ENCODE assay signal across 22 cellular contexts in the genomic region with DNA sequence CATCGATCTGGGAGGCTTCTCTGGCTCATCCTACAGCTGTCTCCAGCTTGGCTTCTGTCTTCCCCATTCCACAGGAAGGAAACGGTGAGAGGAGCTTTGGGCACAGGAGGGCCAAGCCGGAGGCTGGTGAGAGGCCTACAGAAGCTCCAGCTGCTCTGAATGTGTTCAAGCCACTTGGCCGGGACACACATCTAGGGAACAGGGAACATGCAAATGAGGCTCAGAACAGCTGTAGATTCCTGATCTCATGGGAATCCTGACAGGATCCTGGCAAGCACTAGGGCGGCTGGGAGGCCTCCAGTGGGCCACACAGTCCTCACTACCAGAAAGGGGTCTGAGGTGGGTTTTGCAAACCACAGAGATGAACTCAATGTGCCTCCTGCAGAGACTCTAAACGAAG. TPM values are rescaled to one million over a fixed set of nuclear protein-coding genes. Genes with fewer than 3 reads are reported as not detected.
DNase-seq lines count a peak whose midpoint lies in the region; ATAC-seq and TF ChIP-seq lines count a peak whose summit lies in the region.
"Had no signal": no experiment of that assay in that cellular context is flagged by ENCODE, and none has a peak within 500 bp of the region (broad histone marks: within the 10 kb centered on the region; RNA-seq: fewer than 3 reads in every experiment).

No MANE protein-coding gene starts in this region.

- no peaks in the 10 kb centered on the region for H3K27me3 ChIP-seq in BLaER1 treated with 17β-estradiol and CSF1 and Interleukin-3, amounts not matched to agents 10 nM and 100 nM
- no peaks in the 10 kb centered on the region for H3K27me3 ChIP-seq in neural progenitor cell
- no peaks in the 10 kb centered on the region for H3K27me3 ChIP-seq in ascending aorta
- no peaks in the 10 kb centered on the region for H3K27me3 ChIP-seq in H7 (ENCODE audit: control insufficient read depth, insufficient read depth, low read length)
- H3K27me3 ChIP-seq: Peyer's patch had no signal

- no peak overlapping the region for H3K27ac ChIP-seq in BLaER1 treated with 17β-estradiol and CSF1 and Interleukin-3, amounts not matched to agents 10 nM and 100 nM
- H3K27ac ChIP-seq in neural progenitor cell (no peak overlapping the region), ascending aorta (no peak overlapping the region)
- H3K27ac ChIP-seq: Peyer's patch had no signal

- H3K27me3 Mint-ChIP-seq in glutamatergic neuron (ENCODE audit: unreplicated experiment) (peaks cover 4% of the 10 kb centered on the region), neural progenitor cell (ENCODE audit: insufficient read depth, low read depth) (peaks cover 4% of the 10 kb centered on the region)

- intact Hi-C loops in ascending aorta (cut with DNase I) = no loop called here

- H4K20me1 ChIP-seq in BLaER1 treated with 17β-estradiol and CSF1 and Interleukin-3, amounts not matched to agents 10 nM and 100 nM = peaks cover 0 to 2% (median 0%) of the 10 kb centered on the region in 11 experiments; a peak in 2 of 22 replicates
- peaks cover 6% of the 10 kb centered on the region for H4K20me1 ChIP-seq in neural progenitor cell (ENCODE audit: low read depth)

- no peak overlapping the region for H3K9ac ChIP-seq in BLaER1 treated with 17β-estradiol and CSF1 and Interleukin-3, amounts not matched to agents 10 nM and 100 nM
- H3K9ac ChIP-seq in neural progenitor cell = no peak overlapping the region
- H3K9ac ChIP-seq: SK-N-SH had no signal

- H3K4me3 Mint-ChIP-seq in glutamatergic neuron (ENCODE audit: unreplicated experiment) (peak overlapping the region; percentile 38), neural progenitor cell (no peak overlapping the region)
- H3K4me3 Mint-ChIP-seq: CD8-positive, alpha-beta T cell had no signal

- peak overlapping the region in 9 of 11 experiments; percentile 24 to 47 (median 42); a peak in 16 of 22 replicates for H3K4me2 ChIP-seq in BLaER1 treated with 17β-estradiol and CSF1 and Interleukin-3, amounts not matched to agents 10 nM and 100 nM
- H3K4me2 ChIP-seq in neural progenitor cell = no peak overlapping the region
- H3K4me2 ChIP-seq: SK-N-SH had no signal

- H3K36me3 Mint-ChIP-seq in glutamatergic neuron (ENCODE audit: unreplicated experiment) (peaks cover 4% of the 10 kb centered on the region), neural progenitor cell (peaks cover 23% of the 10 kb centered on the region)
- H3K36me3 Mint-ChIP-seq: CD8-positive, alpha-beta T cell had no signal

- peaks cover 5 to 36% (median 29%) of the 10 kb centered on the region in 10 experiments; a peak in 19 of 20 replicates for H3K4me1 ChIP-seq in BLaER1 treated with 17β-estradiol and CSF1 and Interleukin-3, amounts not matched to agents 10 nM and 100 nM
- H3K4me1 ChIP-seq in neural progenitor cell = peaks cover 4% of the 10 kb centered on the region
- no peaks in the 10 kb centered on the region for H3K4me1 ChIP-seq in ascending aorta
- H3K4me1 ChIP-seq: Peyer's patch had no signal

- no peaks in the 10 kb centered on the region for H3K9me3 ChIP-seq in BLaER1 treated with 17β-estradiol and CSF1 and Interleukin-3, amounts not matched to agents 10 nM and 100 nM (replicated peaks in 1 of 11)
- H3K9me3 ChIP-seq in neural progenitor cell (ENCODE audit: low read depth) (no peaks in the 10 kb centered on the region), ascending aorta (no peaks in the 10 kb centered on the region)
- H3K9me3 ChIP-seq: Peyer's patch, SK-N-SH had no signal

- H3K4me1 Mint-ChIP-seq in glutamatergic neuron (ENCODE audit: low read depth, unreplicated experiment) (peaks cover 23% of the 10 kb centered on the region), neural progenitor cell (peaks cover 23% of the 10 kb centered on the region)

- no peak overlapping the region for H2AFZ ChIP-seq in neural progenitor cell (replicated peaks)

- no peaks in the 10 kb centered on the region for H3K79me2 ChIP-seq in neural progenitor cell (ENCODE audit: low read depth)

- H3K27ac Mint-ChIP-seq in glutamatergic neuron (ENCODE audit: unreplicated experiment) = no peak overlapping the region
- H3K27ac Mint-ChIP-seq in neural progenitor cell = peak overlapping the region; percentile 78
- H3K27ac Mint-ChIP-seq: CD8-positive, alpha-beta T cell had no signal

- H3K9me3 Mint-ChIP-seq in glutamatergic neuron (ENCODE audit: unreplicated experiment) (peaks cover 3% of the 10 kb centered on the region), neural progenitor cell (no peaks in the 10 kb centered on the region)
- H3K9me3 Mint-ChIP-seq: CD8-positive, alpha-beta T cell had no signal

- no peak overlapping the region for H3K4me3 ChIP-seq in BLaER1 treated with 17β-estradiol and CSF1 and Interleukin-3, amounts not matched to agents 10 nM and 100 nM
- H3K4me3 ChIP-seq in neural progenitor cell (no peak overlapping the region), ascending aorta (no peak overlapping the region), H7 (ENCODE audit: insufficient read depth, low read depth, low read length) (no peak overlapping the region)
- H3K4me3 ChIP-seq: Peyer's patch had no signal

- ATAC-seq in GM21576 (IDR thresholded peaks at IDR 0.05; ENCODE audit: unreplicated experiment) = no peak
- ATAC-seq: CD8-positive, alpha-beta T cell had no signal

- no peak for TF ChIP-seq CTCF in glutamatergic neuron (IDR thresholded peaks at IDR 0.05; ENCODE audit: partially characterized antibody, unreplicated experiment)
- TF ChIP-seq CTCF in neural progenitor cell (IDR thresholded peaks at IDR 0.05) = no peak
- TF ChIP-seq CTCF in ascending aorta (IDR thresholded peaks at IDR 0.05) = no peak

- DNase-seq in NCI-H1694 treated with DMSO at 0.1 percent for 48 hours (lab: John Stamatoyannopoulos, UW) = peak; percentile 23
- no peak for DNase-seq in glutamatergic neuron
- no peak for DNase-seq in neural progenitor cell (ENCODE audit: low spot score)
- no peak for DNase-seq in ascending aorta (ENCODE audit: low spot score in 2 of 2)
- DNase-seq in H7 = no peak
- DNase-seq: ACHN; C1 segment of cervical spinal cord; CD8-positive, alpha-beta T cell; GOT3; KG1; NCI-H1092 treated with DMSO at 0.1 percent for 48 hours; NCI-H1436 treated with DMSO at 0.1 percent for 48 hours; NCI-H2029 treated with DMSO at 0.1 percent for 48 hours; NCI-H446; NCI-H69; NK-92 treated with Interleukin-12 subunit alpha and Interleukin-12 subunit beta, amount 100 ng/mL, for 24 hours; Peyer's patch; SHP77; SK-N-SH had no signal

- no peaks in the 10 kb centered on the region for H3K36me3 ChIP-seq in BLaER1 treated with 17β-estradiol and CSF1 and Interleukin-3, amounts not matched to agents 10 nM and 100 nM
- H3K36me3 ChIP-seq in neural progenitor cell (no peaks in the 10 kb centered on the region), ascending aorta (no peaks in the 10 kb centered on the region), H7 (replicated peaks; ENCODE audit: control insufficient read depth, insufficient read depth, low read length) (no peaks in the 10 kb centered on the region)
- H3K36me3 ChIP-seq: Peyer's patch had no signal

- H3F3A ChIP-seq in neural progenitor cell (ENCODE audit: low read depth) = no peaks in the 10 kb centered on the region

RNA-seq across cellular contexts. Expression of a gene that starts 13.7 kb away (rescaled TPM):
- 61.1 TPM for total RNA-seq in glutamatergic neuron (ENCODE audit: unreplicated experiment)
- total RNA-seq in neural progenitor cell (ENCODE audit: low replicate concordance) = 10.1 and 25.6 TPM in 2 replicates
- total RNA-seq in ascending aorta = 0.85 TPM
- 16.4 and 22.4 TPM in 2 replicates for total RNA-seq in H7 (2014; rRNA removed; shearing (Covaris generic))
- total RNA-seq: CD8-positive, alpha-beta T cell; Daoy had no signal

RNA-seq across cellular contexts. Expression of a gene that starts 52.9 kb away (rescaled TPM):
- total RNA-seq in glutamatergic neuron (ENCODE audit: unreplicated experiment) (49.4 TPM), neural progenitor cell (ENCODE audit: low replicate concordance) (5.4 and 15.8 TPM in 2 replicates), ascending aorta (21.3 TPM)
- total RNA-seq in H7 (2014; rRNA removed; shearing (Covaris generic)) = 31.7 and 34.2 TPM in 2 replicates
